In the genomic region with DNA sequence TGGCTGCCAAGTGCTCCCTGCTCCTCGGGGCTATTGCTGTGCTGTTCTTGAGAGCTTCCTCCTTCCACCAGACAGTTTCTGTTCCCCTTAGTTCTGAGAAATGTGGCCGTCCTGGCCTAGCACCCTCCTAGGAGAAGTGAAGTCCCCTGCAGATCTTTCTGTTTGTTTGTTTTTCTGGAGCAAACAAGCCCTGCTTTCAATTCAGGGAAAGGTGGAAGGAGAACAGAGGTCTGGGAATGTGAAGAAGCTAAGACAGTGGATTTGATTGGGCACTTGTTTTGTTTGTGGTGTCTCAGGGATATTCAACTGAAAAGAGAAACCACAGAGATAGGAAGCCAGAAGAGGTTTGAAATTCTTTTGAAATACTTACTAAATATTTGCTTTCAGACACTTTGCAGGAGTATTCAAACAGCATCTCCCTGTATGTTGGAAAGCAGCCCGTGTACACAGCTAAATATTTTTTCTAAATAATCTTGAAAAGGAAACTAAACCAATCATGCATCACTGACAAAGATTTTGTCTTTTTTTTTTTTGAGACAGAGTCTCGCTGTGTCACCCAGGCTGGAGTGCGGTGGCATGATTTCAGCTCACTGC, we compare ENCODE assay signal across 9 cellular contexts. TPM values are rescaled to one million over a fixed set of nuclear protein-coding genes. Genes with fewer than 3 reads are reported as not detected.
DNase-seq lines count a peak whose midpoint lies in the region; ATAC-seq, FAIRE-seq and TF ChIP-seq lines count a peak whose summit lies in the region.
"Had no signal": no experiment of that assay in that cellular context is flagged by ENCODE, and none has a peak within 500 bp of the region (broad histone marks: within the 10 kb centered on the region; RNA-seq: fewer than 3 reads in every experiment).

No MANE protein-coding gene starts in this region.

- TF ChIP-seq CTCF in OCI-LY7 (conservative IDR thresholded peaks at IDR 0.05; ENCODE audit: low read length): no peak
- no peak for TF ChIP-seq CTCF in GM12878 (IDR thresholded peaks at IDR 0.05 in 2 of 3, conservative IDR thresholded peaks at IDR 0.05 in 1 of 3; ENCODE audit: control insufficient read depth in 2 of 3, extremely low read depth in 1 of 3, insufficient read depth in 1 of 3, low read depth in 3 of 3, low read length in 3 of 3)
- no peak for TF ChIP-seq CTCF in progenitor cell of endocrine pancreas (IDR thresholded peaks at IDR 0.05; ENCODE audit: unreplicated experiment)
- no peak for TF ChIP-seq CTCF in D721Med (IDR thresholded peaks at IDR 0.05; ENCODE audit: insufficient read depth, missing control alignments)

- peak overlapping the region; percentile 90 for H3K27ac ChIP-seq in OCI-LY7 (ENCODE audit: low read depth, low read length, poor library complexity, severe bottlenecking)
- H3K27ac ChIP-seq in GM12878 (ENCODE audit: control insufficient read depth, insufficient read depth): peak overlapping the region; percentile 93

- CTCF ChIA-PET in OCI-LY7 (lab: Charles Lee; ENCODE audit: unreplicated experiment): interaction anchor here (1.4 to 1.7 kb wide), 2 partner anchors 34 to 37 kb away, joined by 4 to 5 read pairs; a partner anchor contains a TSS
- CTCF ChIA-PET in GM12878 (lab: Yijun Ruan, JAX): interaction anchor here (1.0 to 1.8 kb wide), 8 partner anchors 15 to 195 kb away, joined by 3 to 9 read pairs (median 4); no protein-coding TSS in a partner anchor

- 2% methylated on average over 4 of the region's 5 CpGs for WGBS in GM12878 (ENCODE audit: insufficient coverage, insufficient replicate concordance, low lambda C conversion rate, missing lambda C conversion rate)

- SMC1A ChIA-PET in GM12878 (lab: Charles Lee; ENCODE audit: uncharacterized antibody, unreplicated experiment): interaction anchor here (0.8 to 7.0 kb wide), 12 partner anchors 23 to 211 kb away, joined by 3 to 112 read pairs (median 4); a partner anchor contains a TSS

- no peaks in the 10 kb centered on the region for H3K36me3 Mint-ChIP-seq in naive thymus-derived CD8-positive, alpha-beta T cell
- no peaks in the 10 kb centered on the region for H3K36me3 Mint-ChIP-seq in progenitor cell of endocrine pancreas (ENCODE audit: insufficient read depth)

- H3K4me1 ChIP-seq in OCI-LY7 (ENCODE audit: insufficient read depth, low read length, poor library complexity, severe bottlenecking) (peaks cover 44% of the 10 kb centered on the region), GM12878 (ENCODE audit: control insufficient read depth, insufficient read depth, low read length) (peaks cover 17% of the 10 kb centered on the region)
- H3K4me1 ChIP-seq: tibial artery had no signal

- H3K9me3 Mint-ChIP-seq in naive thymus-derived CD8-positive, alpha-beta T cell: peaks cover 0 to 1% (median 0%) of the 10 kb centered on the region in 9 donors
- peaks cover 4% of the 10 kb centered on the region for H3K9me3 Mint-ChIP-seq in progenitor cell of endocrine pancreas (ENCODE audit: low read depth)

- no peak for TF ChIP-seq RAD21 in GM12878 (IDR thresholded peaks at IDR 0.05; ENCODE audit: insufficient read depth, low read depth, low read length)

- FAIRE-seq in GM12878 (lab: Jason Lieb, UNC) (peak; percentile 97), D721Med (lab: Jason Lieb, UNC) (no peak)

- H2AFZ ChIP-seq in OCI-LY7 (ENCODE audit: low read length) (peak overlapping the region; percentile 66), GM12878 (ENCODE audit: control insufficient read depth, low read depth, low read length) (peak overlapping the region; percentile 92)

- BruUV-seq in OCI-LY7 (replicated peaks; lab: Mats Ljungman, UMichigan) (no TSS peak), GM12878 (replicated peaks; lab: Mats Ljungman, UMichigan) (no TSS peak)

- in situ Hi-C loops in GM12878 (cut with MboI): no loop called here

- peak in 1 of 2 experiments; percentile 80; a peak in 2 of 4 replicates for TF ChIP-seq EP300 in GM12878 (IDR thresholded peaks at IDR 0.05; ENCODE audit: borderline replicate concordance in 1 of 2, control insufficient read depth in 1 of 2, low read depth in 2 of 2, low read length in 2 of 2)

- ATAC-seq in GM18870 (IDR thresholded peaks at IDR 0.05; ENCODE audit: unreplicated experiment) (peak; percentile 97), HG03025 (IDR thresholded peaks at IDR 0.05; ENCODE audit: low FRiP score, unreplicated experiment) (peak; percentile 99), GM12878 (peak; percentile 100)
- ATAC-seq in naive thymus-derived CD8-positive, alpha-beta T cell: peak; percentile 87 to 91

- H3K4me3 ChIP-seq in OCI-LY7 (ENCODE audit: low read depth, low read length, poor library complexity, severe bottlenecking): peak overlapping the region; percentile 57
- H3K4me3 ChIP-seq in GM12878: peak overlapping the region; percentile 53
- H3K4me3 ChIP-seq: tibial artery had no signal

- RAD21 ChIA-PET in GM12878 (lab: Charles Lee; ENCODE audit: unreplicated experiment): interaction anchor here (0.6 to 2.5 kb wide), 17 partner anchors 9 to 202 kb away, joined by 3 to 42 read pairs (median 3); a partner anchor contains a TSS

- peaks cover 15% of the 10 kb centered on the region; the same call in 1 of the 2 replicates for H3K9me3 ChIP-seq in OCI-LY7 (ENCODE audit: low read length)
- H3K9me3 ChIP-seq in GM12878 (replicated peaks; ENCODE audit: control insufficient read depth, insufficient read depth, low read length): no peaks in the 10 kb centered on the region; the same call in 2 of the 3 replicates
- H3K9me3 ChIP-seq: tibial artery had no signal

- H3K79me2 ChIP-seq in OCI-LY7 (ENCODE audit: insufficient read depth, low read depth, low read length) (no peaks in the 10 kb centered on the region), GM12878 (ENCODE audit: control insufficient read depth, insufficient read depth, low read length) (no peaks in the 10 kb centered on the region)

- H3K27me3 Mint-ChIP-seq in naive thymus-derived CD8-positive, alpha-beta T cell: no peaks in the 10 kb centered on the region
- no peaks in the 10 kb centered on the region for H3K27me3 Mint-ChIP-seq in progenitor cell of endocrine pancreas

- H3K9ac ChIP-seq in GM12878 (ENCODE audit: control insufficient read depth, insufficient read depth, low read length): peak overlapping the region; percentile 70

- H3K4me3 Mint-ChIP-seq in naive thymus-derived CD8-positive, alpha-beta T cell: peak overlapping the region; percentile 50 to 93 (median 86)
- no peak overlapping the region for H3K4me3 Mint-ChIP-seq in progenitor cell of endocrine pancreas (ENCODE audit: low read depth)

- intact Hi-C loops in OCI-LY7 (cut with micrococcal nuclease; ENCODE audit: unreplicated experiment): loop anchor here (1.0 kb wide), 1 partner anchor 38 kb away; no protein-coding TSS in a partner anchor
- intact Hi-C loops in GM12878 (cut with micrococcal nuclease; ENCODE audit: unreplicated experiment): loop anchor here (1.0 to 2.0 kb wide), 2 partner anchors 38 to 46 kb away; no protein-coding TSS in a partner anchor

- TF ChIP-seq POLR2A in GM12878 (IDR thresholded peaks at IDR 0.05; ENCODE audit: low read depth, low read length): peak; percentile 49

- H3K27me3 ChIP-seq in GM12878 (replicated peaks in 1 of 2; ENCODE audit: control insufficient read depth in 2 of 2, insufficient read depth in 2 of 2, low read length in 1 of 2): no peaks in the 10 kb centered on the region
- H3K27me3 ChIP-seq: tibial artery had no signal

- H3K36me3 ChIP-seq in OCI-LY7 (ENCODE audit: insufficient read depth, low read length) (peaks cover 8% of the 10 kb centered on the region; the same call in 1 of the 2 replicates), GM12878 (ENCODE audit: control insufficient read depth in 2 of 2, insufficient read depth in 2 of 2, low read length in 1 of 2) (no peaks in the 10 kb centered on the region)
- H3K36me3 ChIP-seq: tibial artery had no signal

- H4K20me1 ChIP-seq in OCI-LY7 (ENCODE audit: insufficient read depth, low read length) (no peaks in the 10 kb centered on the region), GM12878 (ENCODE audit: control insufficient read depth, insufficient read depth) (no peaks in the 10 kb centered on the region)

- DNase-seq in AG20443 (ENCODE audit: low spot score): peak; percentile 28
- DNase-seq in OCI-LY7 (ENCODE audit: low spot score): peak; percentile 89
- peak; percentile 83 for DNase-seq in GM12878 (ENCODE audit: low read depth, low spot score)
- DNase-seq in naive thymus-derived CD8-positive, alpha-beta T cell: peak in 5 of 10 donors; percentile 6 to 42 (median 29)
- DNase-seq in progenitor cell of endocrine pancreas (ENCODE audit: low spot score, unreplicated experiment): no peak
- DNase-seq in D721Med (ENCODE audit: insufficient read length, low spot score): no peak

- peak overlapping the region; percentile 40 to 99 (median 94) for H3K27ac Mint-ChIP-seq in naive thymus-derived CD8-positive, alpha-beta T cell
- no peak overlapping the region for H3K27ac Mint-ChIP-seq in progenitor cell of endocrine pancreas

- H3K4me1 Mint-ChIP-seq in naive thymus-derived CD8-positive, alpha-beta T cell: peaks cover 10 to 32% (median 23%) of the 10 kb centered on the region in 4 donors
- H3K4me1 Mint-ChIP-seq in progenitor cell of endocrine pancreas (ENCODE audit: low read depth): peaks cover 20% of the 10 kb centered on the region

- POLR2A ChIA-PET in OCI-LY7 (lab: Charles Lee): interaction anchor here (0.5 to 3.9 kb wide), 17 partner anchors 15 to 1338 kb away, joined by 3 to 48 read pairs (median 4); a partner anchor contains a TSS
- POLR2A ChIA-PET in GM12878 (lab: Charles Lee): interaction anchor here (0.7 to 3.8 kb wide), 10 partner anchors 15 to 54 kb away, joined by 3 to 40 read pairs (median 3); a partner anchor contains a TSS
- POLR2A ChIA-PET in naive thymus-derived CD8-positive, alpha-beta T cell (lab: Charles Lee): interaction anchor here (0.6 to 2.0 kb wide), 4 partner anchors 37 to 136 kb away, joined by 3 to 37 read pairs (median 4); a partner anchor contains a TSS

- H3K4me2 ChIP-seq in OCI-LY7 (ENCODE audit: low read length) (peak overlapping the region; percentile 77), GM12878 (ENCODE audit: control insufficient read depth, insufficient read depth) (peak overlapping the region; percentile 86)

- no peaks in the 10 kb centered on the region for H3K9me2 ChIP-seq in OCI-LY7 (ENCODE audit: insufficient read depth, low read length)

RNA-seq across cellular contexts. Expression of a gene that starts 36.5 kb away (rescaled TPM):
- total RNA-seq in OCI-LY7 (2014; rRNA removed; shearing (Covaris generic)): 65.7 and 83.9 TPM in 2 replicates
- total RNA-seq in OCI-LY7 (2022) (80.0 and 87.7 TPM in 2 replicates), GM12878 (2014; rRNA removed) (43.7 and 52.3 TPM in 2 replicates), GM12878 (2014; rRNA removed; fragmentation: Illumina TruSeq; extraction: Trizol) (41.7 and 47.1 TPM in 2 replicates), GM12878 (2021) (48.3 and 48.4 TPM in 2 replicates), progenitor cell of endocrine pancreas (19.6 and 23.7 TPM in 2 replicates)
- total RNA-seq in GM12878 (2013; cell fraction: nucleolus; rRNA removed): 241 and 259 TPM in 2 replicates
- 11.0 TPM for polyA plus RNA-seq in GM12878 (2011; ENCODE audit: low read depth)
- polyA plus RNA-seq in GM12878 (2011; rRNA removed) (79.1 and 91.2 TPM in 2 replicates), GM12878 (2014; fragmentation: Illumina TruSeq; extraction: Trizol) (32.2 and 38.9 TPM in 2 replicates), GM12878 (2014; fragmentation: Nextera tagmentation; extraction: Ambion mirVana) (10 to 100 TPM; 25.3 to 25.4 TPM), GM12878 (2014; rRNA removed) (33.4 and 44.8 TPM in 2 replicates), GM12878 (2016; fragmentation: Nextera tagmentation; extraction: Ambion mirVana) (10 to 100 TPM; 25.0 to 26.9 TPM)
- polyA plus RNA-seq in GM12878 (2011; cell fraction: cytosol; rRNA removed): 52.1 and 52.5 TPM in 2 replicates
- polyA plus RNA-seq in GM12878 (2011; cell fraction: nucleus; rRNA removed): 58.7 and 59.0 TPM in 2 replicates
- polyA plus RNA-seq in GM12878 (2012): 17.7 and 20.5 TPM in 2 replicates
- 154 and 215 TPM in 2 replicates for polyA minus RNA-seq in GM12878 (2011; rRNA and poly(A)+ RNA removed)
- 26.8 and 34.7 TPM in 2 replicates for polyA minus RNA-seq in GM12878 (2011; cell fraction: cytosol; rRNA and poly(A)+ RNA removed)
- polyA minus RNA-seq in GM12878 (2011; cell fraction: nucleus; rRNA and poly(A)+ RNA removed): 86.0 and 123 TPM in 2 replicates
- 10 to 100 TPM; 87.6 to 94.6 TPM for total RNA-seq in naive thymus-derived CD8-positive, alpha-beta T cell
- 10 to 100 TPM; 64.7 to 85.3 (median 77.2) TPM for polyA plus RNA-seq in naive thymus-derived CD8-positive, alpha-beta T cell

RNA-seq across cellular contexts. Expression of a gene that starts 57.8 kb away (rescaled TPM):
- 0.09 and 0.28 TPM in 2 replicates for total RNA-seq in OCI-LY7 (2014; rRNA removed; shearing (Covaris generic))
- total RNA-seq in OCI-LY7 (2022) (0.18 and 0.51 TPM in 2 replicates), GM12878 (2014; rRNA removed) (8.4 and 11.8 TPM in 2 replicates), GM12878 (2014; rRNA removed; fragmentation: Illumina TruSeq; extraction: Trizol) (6.3 and 7.5 TPM in 2 replicates), GM12878 (2021) (5.8 and 5.9 TPM in 2 replicates), progenitor cell of endocrine pancreas (6.2 and 7.3 TPM in 2 replicates)
- total RNA-seq in GM12878 (2013; cell fraction: nucleolus; rRNA removed): 28.7 and 35.8 TPM in 2 replicates
- 2.8 TPM for polyA plus RNA-seq in GM12878 (2011; ENCODE audit: low read depth)
- polyA plus RNA-seq in GM12878 (2011; rRNA removed) (24.5 and 26.4 TPM in 2 replicates), GM12878 (2014; fragmentation: Illumina TruSeq; extraction: Trizol) (7.2 and 11.0 TPM in 2 replicates), GM12878 (2014; fragmentation: Nextera tagmentation; extraction: Ambion mirVana) (1 to 10 TPM; 1.7 to 2.2 TPM), GM12878 (2014; rRNA removed) (6.0 and 6.2 TPM in 2 replicates), GM12878 (2016; fragmentation: Nextera tagmentation; extraction: Ambion mirVana) (1 to 10 TPM; 4.6 to 5.0 TPM)
- 16.4 and 17.8 TPM in 2 replicates for polyA plus RNA-seq in GM12878 (2011; cell fraction: cytosol; rRNA removed)
- 17.3 and 19.7 TPM in 2 replicates for polyA plus RNA-seq in GM12878 (2011; cell fraction: nucleus; rRNA removed)
- polyA plus RNA-seq in GM12878 (2012): 4.0 and 4.8 TPM in 2 replicates
- 53.0 and 65.7 TPM in 2 replicates for polyA minus RNA-seq in GM12878 (2011; rRNA and poly(A)+ RNA removed)
- 8.5 and 14.0 TPM in 2 replicates for polyA minus RNA-seq in GM12878 (2011; cell fraction: cytosol; rRNA and poly(A)+ RNA removed)
- 16.5 and 16.6 TPM in 2 replicates for polyA minus RNA-seq in GM12878 (2011; cell fraction: nucleus; rRNA and poly(A)+ RNA removed)
- 10 to 100 TPM; 31.8 to 35.5 TPM for total RNA-seq in naive thymus-derived CD8-positive, alpha-beta T cell
- polyA plus RNA-seq in naive thymus-derived CD8-positive, alpha-beta T cell: 10 to 100 TPM; 10.8 to 18.4 (median 18.1) TPM

Comparison
In these comparisons a context has a peak if more than half of its experiments do, and no peak if none do; other contexts are left out.
1. DNase-seq: peak in AG20443 (single experiment), OCI-LY7 (single experiment) and GM12878 (single experiment); none in progenitor cell of endocrine pancreas (single experiment) and D721Med (single experiment).
2. Peak in every context shown above with its lines, with median percentiles within 50 percentile points of each other: ATAC-seq.